Comparison of ENCODE assay signal across 26 cellular contexts in genomic region chr9:85246566-85246965, GRCh38.
"Had no signal": no experiment of that assay in that cellular context is flagged by ENCODE, and none has a peak within 500 bp of the region (broad histone marks: within the 10 kb centered on the region; RNA-seq: fewer than 3 reads in every experiment).

No MANE protein-coding gene starts in this region.

- H3K27ac ChIP-seq: adrenal gland, body of pancreas, colonic mucosa, epithelial cell of prostate, skin epidermis, thoracic aorta, vagina had no signal

- DNase-seq: activated CD4-positive, alpha-beta memory T cell treated with anti-CD3 and anti-CD28 coated beads for 36 hours; activated CD4-positive, alpha-beta T cell treated with anti-CD3 and anti-CD28 coated beads, Interleukin-2, amount 10 ng/mL, durations not matched to agents 24 days and 14 days; activated CD4-positive, CD25-positive, alpha-beta regulatory T cell treated with anti-CD3 and anti-CD28 coated beads, Interleukin-2, amount 50 U/mL, for 72 hours; activated CD8-positive, alpha-beta memory T cell treated with anti-CD3 and anti-CD28 coated beads, Interleukin-2, amount 50 U/mL, for 4 hours; activated effector memory CD4-positive, alpha-beta T cell treated with anti-CD3 and anti-CD28 coated beads, Interleukin-2, amount 50 U/mL, for 16 hours; activated naive CD4-positive, alpha-beta T cell treated with anti-CD3 and anti-CD28 coated beads for 36 hours; activated naive CD8-positive, alpha-beta T cell treated with anti-CD3 and anti-CD28 coated beads for 36 hours; activated T-cell treated with anti-CD3 and anti-CD28 coated beads, Interleukin-2, amount 50 U/mL, for 1 hour; adrenal gland; aorta; body of pancreas; cerebellar nuclear complex; colonic mucosa; effector CD8-positive, alpha-beta T cell; left cardiac atrium; mammary epithelial cell; midbrain; naive thymus-derived CD4-positive, alpha-beta T cell; stimulated activated CD4-positive, alpha-beta T cell treated with anti-CD3 and anti-CD28 coated beads, Interleukin-12 subunit alpha, Interleukin-12 subunit beta, amount 100 ng/mL, for 4 hours; stimulated activated CD4-positive, alpha-beta T cell treated with anti-CD3 and anti-CD28 coated beads, Interleukin-4, amount 100 ng/mL, for 1 hour; T-helper 9 cell had no signal

- H3K9me3 ChIP-seq: adrenal gland, body of pancreas, colonic mucosa, thoracic aorta, vagina had no signal

- ATAC-seq: body of pancreas; left cardiac atrium; naive thymus-derived CD4-positive, alpha-beta T cell; sciatic nerve had no signal

- H3K4me1 ChIP-seq: adrenal gland, colonic mucosa had no signal

- H3K4me3 ChIP-seq: adrenal gland, body of pancreas, colonic mucosa, skin epidermis, thoracic aorta, vagina had no signal

- H3K36me3 ChIP-seq: adrenal gland, colonic mucosa, thoracic aorta, vagina had no signal
